In the genomic region with DNA sequence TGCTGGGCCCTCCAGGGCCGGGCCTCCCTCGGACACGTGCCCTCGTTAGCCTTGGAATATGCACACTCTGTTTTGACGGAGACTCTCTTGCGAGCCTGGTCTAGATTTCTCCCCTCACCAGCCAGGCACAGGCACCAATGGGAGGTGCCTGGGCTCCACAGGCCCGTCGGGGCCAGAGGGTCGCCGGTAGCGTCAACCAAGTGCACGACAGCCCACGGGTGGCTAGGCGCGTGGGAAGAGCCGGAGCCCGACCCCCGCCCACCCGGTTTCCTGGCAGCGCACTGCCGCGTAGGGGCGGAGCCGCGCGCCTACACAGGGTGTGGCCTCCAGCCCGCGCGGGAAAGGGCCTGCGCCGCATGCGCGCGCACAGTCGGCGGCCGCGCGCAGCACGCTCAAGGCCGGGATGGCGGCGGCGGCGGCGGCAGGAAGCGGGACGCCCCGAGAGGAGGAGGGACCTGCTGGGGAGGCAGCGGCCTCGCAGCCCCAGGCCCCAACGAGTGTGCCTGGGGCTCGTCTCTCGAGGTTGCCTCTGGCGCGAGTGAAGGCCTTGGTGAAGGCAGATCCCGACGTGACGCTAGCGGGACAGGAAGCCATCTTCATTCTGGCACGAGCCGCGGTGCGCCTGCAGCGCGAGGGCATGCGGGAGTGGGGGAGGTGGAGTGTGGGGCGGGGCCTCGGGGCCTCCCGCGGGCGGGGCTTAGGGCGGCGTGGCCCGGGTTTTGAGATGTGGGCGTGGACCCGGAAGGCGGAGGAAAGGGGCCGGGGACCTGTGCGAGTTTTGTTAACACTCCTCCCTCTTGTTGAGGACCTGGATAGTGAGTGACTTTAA, we compare ENCODE assay signal across 8 cellular contexts. TPM values are rescaled to one million over a fixed set of nuclear protein-coding genes. Genes with fewer than 3 reads are reported as not detected.
A peak's percentile ranks its signal among the peaks of the same experiment; 100 is the strongest.
DNase-seq lines count a peak whose midpoint lies in the region; TF ChIP-seq lines count a peak whose summit lies in the region.

A gene with protein sequence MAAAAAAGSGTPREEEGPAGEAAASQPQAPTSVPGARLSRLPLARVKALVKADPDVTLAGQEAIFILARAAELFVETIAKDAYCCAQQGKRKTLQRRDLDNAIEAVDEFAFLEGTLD (plus strand): TSS at position 367 of the 829 bp plus-strand sequence. CDS start 37 bp downstream, at position 404.

- H3K9me3 Mint-ChIP-seq in HFFc6 = peaks cover 5% of the 10 kb centered on the region; the same call in 1 of the 2 replicates
- peaks cover 3% of the 10 kb centered on the region for H3K9me3 Mint-ChIP-seq in activated naive CD4-positive, alpha-beta T cell treated with anti-CD3 and anti-CD28 coated beads, Interleukin-2, amount 10 ng/mL, durations not matched to agents 7 days and 5 days

- peaks cover 33% of the 10 kb centered on the region for H3K36me3 Mint-ChIP-seq in HFFc6 (ENCODE audit: low read depth)
- peaks cover 47% of the 10 kb centered on the region for H3K36me3 Mint-ChIP-seq in activated naive CD4-positive, alpha-beta T cell treated with anti-CD3 and anti-CD28 coated beads, Interleukin-2, amount 10 ng/mL, durations not matched to agents 7 days and 5 days

- H3K27me3 ChIP-seq in GM06990 (replicated peaks; ENCODE audit: control insufficient read depth, insufficient read depth, low read length) = no peaks in the 10 kb centered on the region

- DNase-seq in GM06990 (ENCODE audit: extremely low read depth, insufficient read length) (peak; percentile 94), HFFc6 (peak; percentile 62), NAMALWA (ENCODE audit: low spot score) (peak; percentile 92), SK-N-MC (ENCODE audit: low read depth, low spot score) (peak; percentile 66), germinal center (ENCODE audit: low spot score) (peak; percentile 89), non-pigmented ciliary epithelial cell (ENCODE audit: low read depth) (peak; percentile 19), substantia nigra (lab: John Stamatoyannopoulos, UW) (peak; percentile 26 to 94 (median 85))
- DNase-seq in activated naive CD4-positive, alpha-beta T cell treated with anti-CD3 and anti-CD28 coated beads, Interleukin-2, amount 10 ng/mL, durations not matched to agents 7 days and 5 days = peak; percentile 95

- peaks cover 62% of the 10 kb centered on the region for H3K4me1 Mint-ChIP-seq in HFFc6 (ENCODE audit: low read depth)
- H3K4me1 Mint-ChIP-seq in activated naive CD4-positive, alpha-beta T cell treated with anti-CD3 and anti-CD28 coated beads, Interleukin-2, amount 10 ng/mL, durations not matched to agents 7 days and 5 days = peaks cover 60% of the 10 kb centered on the region

- H3K27ac Mint-ChIP-seq in HFFc6 = peak within 1 kb of the TSS; percentile 78
- H3K27ac Mint-ChIP-seq in activated naive CD4-positive, alpha-beta T cell treated with anti-CD3 and anti-CD28 coated beads, Interleukin-2, amount 10 ng/mL, durations not matched to agents 7 days and 5 days = peak within 1 kb of the TSS; percentile 93

- H3K4me3 ChIP-seq in GM06990 (replicated peaks; ENCODE audit: low read depth, low read length) (peak within 1 kb of the TSS; percentile 82), SK-N-MC (peak within 1 kb of the TSS; percentile 85)

- H3K9me3 ChIP-seq in SK-N-MC (ENCODE audit: low read depth, low read length) = no peaks in the 10 kb centered on the region

- CTCF ChIA-PET in activated naive CD4-positive, alpha-beta T cell treated with anti-CD3 and anti-CD28 coated beads, Interleukin-2, amount 10 ng/mL, durations not matched to agents 7 days and 5 days (lab: Charles Lee) = no interaction called here

- H3K27me3 Mint-ChIP-seq in HFFc6 (ENCODE audit: insufficient read depth) = no peaks in the 10 kb centered on the region
- no peaks in the 10 kb centered on the region for H3K27me3 Mint-ChIP-seq in activated naive CD4-positive, alpha-beta T cell treated with anti-CD3 and anti-CD28 coated beads, Interleukin-2, amount 10 ng/mL, durations not matched to agents 7 days and 5 days

- no peaks in the 10 kb centered on the region for H3K36me3 ChIP-seq in GM06990 (ENCODE audit: control insufficient read depth, insufficient read depth, low read length)
- H3K36me3 ChIP-seq in SK-N-MC (ENCODE audit: insufficient read depth, low read length) = peaks cover 35% of the 10 kb centered on the region

- peak within 1 kb of the TSS; percentile 89 for H3K9ac ChIP-seq in SK-N-MC (ENCODE audit: insufficient read length)

- peak within 1 kb of the TSS; percentile 84 for H3K4me3 Mint-ChIP-seq in HFFc6
- H3K4me3 Mint-ChIP-seq in activated naive CD4-positive, alpha-beta T cell treated with anti-CD3 and anti-CD28 coated beads, Interleukin-2, amount 10 ng/mL, durations not matched to agents 7 days and 5 days = peak within 1 kb of the TSS; percentile 74

- TF ChIP-seq CTCF in GM06990 (IDR thresholded peaks at IDR 0.05; ENCODE audit: insufficient read depth, low read length, poor library complexity, severe bottlenecking) (no peak), HFFc6 (IDR thresholded peaks at IDR 0.05) (peak; percentile 32; the same call in 1 of the 2 replicates)

- peak within 1 kb of the TSS; percentile 95 for H3K27ac ChIP-seq in SK-N-MC
- H3K27ac ChIP-seq in substantia nigra (ENCODE audit: low read depth, low read length, poor library complexity, severe bottlenecking) = peak within 1 kb of the TSS; percentile 93

RNA-seq across cellular contexts. Expression of the gene that starts here (rescaled TPM):
- total RNA-seq in HFFc6 (2021; fragmentation: NEBNext Ultra II Directional; extraction: Animal tissue kit (Norgen Biotek cat#: 25700)) = 100 to 1,000 TPM; 108 to 143 (median 122) TPM

Comparison
In these comparisons a context has a peak if more than half of its experiments do, and no peak if none do; other contexts are left out.
1. Peak in every context shown above with its lines: DNase-seq, H3K4me3 ChIP-seq and H3K27ac ChIP-seq.
2. DNase-seq: peak in every context shown above with its lines; median percentile 95 in activated naive CD4-positive, alpha-beta T cell treated with anti-CD3 and anti-CD28 coated beads, Interleukin-2, amount 10 ng/mL, durations not matched to agents 7 days and 5 days; 94 in GM06990; 92 in NAMALWA; 89 in germinal center; 85 in substantia nigra; 66 in SK-N-MC; 62 in HFFc6; 19 in non-pigmented ciliary epithelial cell.